In genomic region chr16:51151951-51152663, GRCh38 we compare ENCODE assay signal across 8 cellular contexts. TPM values are rescaled to one million over a fixed set of nuclear protein-coding genes. Genes with fewer than 3 reads are reported as not detected.
DNase-seq lines count a peak whose midpoint lies in the region; ATAC-seq and TF ChIP-seq lines count a peak whose summit lies in the region.

No MANE protein-coding gene starts in this region.

- H3K27me3 ChIP-seq in thyroid gland, result no peaks in the 10 kb centered on the region

- H3K4me3 ChIP-seq in AG04449 (ENCODE audit: low read depth, low read length) (peak overlapping the region; percentile 76), thyroid gland (replicated peaks in 1 of 3) (peak overlapping the region; percentile 54 to 93 (median 90))

- DNase-seq in AG04449 (ENCODE audit: low read depth, low spot score), result no peak
- no peak for DNase-seq in chondrocyte (ENCODE audit: low spot score)
- DNase-seq in kidney tubule cell (ENCODE audit: low spot score), result peak; percentile 96
- DNase-seq in thyroid gland, result peak; percentile 93 to 95
- DNase-seq in activated CD4-positive, alpha-beta T cell treated with anti-CD3 and anti-CD28 coated beads for 4 hours, result no peak
- no peak for DNase-seq in SHP77 treated with DMSO at 0.1 percent for 48 hours (lab: John Stamatoyannopoulos, UW)

- peak; percentile 51 to 98 for TF ChIP-seq POLR2A in thyroid gland (IDR thresholded peaks at IDR 0.05)

- H3K4me1 ChIP-seq in thyroid gland, result peaks cover under 1 to 2% of the 10 kb centered on the region in 2 donors

- H3K9me3 Mint-ChIP-seq in chondrocyte (ENCODE audit: low read depth), result no peaks in the 10 kb centered on the region

- TF ChIP-seq RAD21 in Ishikawa (IDR thresholded peaks at IDR 0.05; ENCODE audit: low read depth), result no peak

- no peak overlapping the region for H3K27ac Mint-ChIP-seq in chondrocyte (ENCODE audit: unreplicated experiment)

- ATAC-seq in GM18867 (IDR thresholded peaks at IDR 0.05; ENCODE audit: unreplicated experiment), result no peak

- 0 to 1% methylated on average over 31 to 35 of the region's 57 CpGs for WGBS in thyroid gland, 2 donors

- peaks cover 71% of the 10 kb centered on the region for H3K27me3 Mint-ChIP-seq in chondrocyte (ENCODE audit: low read depth)

- peaks cover 3% of the 10 kb centered on the region for H3K36me3 Mint-ChIP-seq in chondrocyte (ENCODE audit: low read depth)

- peaks cover 27% of the 10 kb centered on the region for H3K4me1 Mint-ChIP-seq in chondrocyte (ENCODE audit: low read depth)

- intact Hi-C loops in thyroid gland (cut with DNase I), result loop anchor here (5.0 kb wide), 1 partner anchor 605 kb away; no protein-coding TSS in a partner anchor

- POLR2A ChIA-PET in AG04449 (lab: Yijun Ruan, JAX), result interaction anchor here (0.6 to 1.2 kb wide), 5 partner anchors 12 to 486 kb away, joined by 3 to 5 read pairs (median 3); no protein-coding TSS in a partner anchor

- CTCF ChIA-PET in AG04449 (lab: Yijun Ruan, JAX), result interaction anchor here (1.3 kb wide), 1 partner anchor 608 kb away, joined by 3 read pairs; no protein-coding TSS in a partner anchor

- peak overlapping the region; percentile 53 for H3K4me3 Mint-ChIP-seq in chondrocyte (ENCODE audit: unreplicated experiment)

- peak overlapping the region; percentile 99 for H3K27ac ChIP-seq in thyroid gland

- H3K36me3 ChIP-seq in thyroid gland, result peaks cover 0 to 18% of the 10 kb centered on the region in 2 donors

- TF ChIP-seq EP300 in Ishikawa (IDR thresholded peaks at IDR 0.05; ENCODE audit: borderline replicate concordance), result no peak

- no peak for TF ChIP-seq CTCF in AG04449 (IDR thresholded peaks at IDR 0.05; ENCODE audit: insufficient read depth, low read length, missing control alignments)
- no peak for TF ChIP-seq CTCF in chondrocyte (IDR thresholded peaks at IDR 0.05)
- TF ChIP-seq CTCF in thyroid gland (IDR thresholded peaks at IDR 0.05), result no peak

- no peaks in the 10 kb centered on the region for H3K9me3 ChIP-seq in thyroid gland

TF ChIP-seq in Ishikawa, 13 proteins besides CTCF, POLR2A, EP300 and RAD21:
- TF ChIP-seq, protein P1, sequence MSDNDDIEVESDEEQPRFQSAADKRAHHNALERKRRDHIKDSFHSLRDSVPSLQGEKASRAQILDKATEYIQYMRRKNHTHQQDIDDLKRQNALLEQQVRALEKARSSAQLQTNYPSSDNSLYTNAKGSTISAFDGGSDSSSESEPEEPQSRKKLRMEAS (IDR thresholded peaks at IDR 0.05), result no peak
- no peak for TF ChIP-seq CREB1 (IDR thresholded peaks at IDR 0.05; ENCODE audit: low read depth)
- TF ChIP-seq CEBPB (IDR thresholded peaks at IDR 0.05), result no peak
- TF ChIP-seq EGR1 (IDR thresholded peaks at IDR 0.05), result peak; percentile 43; the same call in 1 of the 2 replicates
- TF ChIP-seq FOXM1 (IDR thresholded peaks at IDR 0.05; ENCODE audit: borderline replicate concordance, low read depth), result no peak
- TF ChIP-seq REST (IDR thresholded peaks at IDR 0.05; ENCODE audit: low read depth), result no peak
- TF ChIP-seq TCF12 (IDR thresholded peaks at IDR 0.05; ENCODE audit: low read depth), result 0 out of 2 replicates have a peak, but pooled peaks have one; percentile 4
TF ChIP-seq in Ishikawa: peak in this region for 2.

RNA-seq across cellular contexts. Expression of gene SALL1, which starts 1.0 kb away (rescaled TPM):
- 0.12 to 0.20 TPM (median 0.13 TPM) in 3 replicates for total RNA-seq in chondrocyte
- 10 to 100 TPM; 23.0 to 57.0 (median 44.0) TPM for total RNA-seq in thyroid gland

Comparison
In these comparisons a context has a peak if more than half of its experiments do, and no peak if none do; other contexts are left out.
1. DNase-seq: peak in kidney tubule cell (single experiment) and thyroid gland (2 of 2); none in AG04449 (single experiment), chondrocyte (single experiment), activated CD4-positive, alpha-beta T cell treated with anti-CD3 and anti-CD28 coated beads for 4 hours (0 of 2) and SHP77 treated with DMSO at 0.1 percent for 48 hours (single experiment).
2. RNA of gene SALL1, which starts 1.0 kb away (total RNA-seq): 23.0 to 57.0 TPM in thyroid gland; 0.12 to 0.20 TPM in chondrocyte; every median in the first group is over 10 times any median in the second.